Comparison of ENCODE assay signal across 36 cellular contexts in genomic region chr18:11607897-11608296, GRCh38. TPM values are rescaled to one million over a fixed set of nuclear protein-coding genes. Genes with fewer than 3 reads are reported as not detected.
DNase-seq lines count a peak whose midpoint lies in the region; TF ChIP-seq lines count a peak whose summit lies in the region.
"Had no signal": no experiment of that assay in that cellular context is flagged by ENCODE, and none has a peak within 500 bp of the region (broad histone marks: within the 10 kb centered on the region; RNA-seq: fewer than 3 reads in every experiment).

No MANE protein-coding gene starts in this region.

- no peaks in the 10 kb centered on the region for H3K4me1 ChIP-seq in neural progenitor cell
- H3K4me1 ChIP-seq: BE2C, breast epithelium, foreskin keratinocyte, heart left ventricle, SJCRH30, spleen, testis had no signal

- no peaks in the 10 kb centered on the region for H3K9me3 ChIP-seq in neural progenitor cell (ENCODE audit: low read depth)
- H3K9me3 ChIP-seq: BE2C, breast epithelium, heart left ventricle, SJCRH30, testis had no signal

- no peak overlapping the region for H2AFZ ChIP-seq in neural progenitor cell (replicated peaks)

- H3K4me3 ChIP-seq in AG10803 (ENCODE audit: low read length) (no peak overlapping the region), epithelial cell of proximal tubule (ENCODE audit: low read depth, low read length) (no peak overlapping the region), neural progenitor cell (no peak overlapping the region)
- H3K4me3 ChIP-seq: breast epithelium, coronary artery, GM12878, heart left ventricle, SJCRH30, spleen, testis had no signal

- H4K20me1 ChIP-seq in neural progenitor cell (ENCODE audit: low read depth) = no peaks in the 10 kb centered on the region

- H3K4me2 ChIP-seq in neural progenitor cell = no peak overlapping the region

- H3F3A ChIP-seq in neural progenitor cell (ENCODE audit: low read depth) = no peaks in the 10 kb centered on the region

- H3K4me1 Mint-ChIP-seq in neural progenitor cell (peaks cover 2% of the 10 kb centered on the region), type B pancreatic cell (ENCODE audit: unreplicated experiment) (no peaks in the 10 kb centered on the region)
- H3K4me1 Mint-ChIP-seq: activated T-helper 17 cell treated with anti-CD3 and anti-CD28 coated beads, Interleukin-2, amount 50 U/mL, for 72 hours; natural killer cell had no signal

- no peak for TF ChIP-seq CTCF in AG10803 (conservative IDR thresholded peaks at IDR 0.05; ENCODE audit: low read length)
- no peak for TF ChIP-seq CTCF in epithelial cell of proximal tubule (conservative IDR thresholded peaks at IDR 0.05; ENCODE audit: low read depth, low read length)
- no peak for TF ChIP-seq CTCF in neural progenitor cell (IDR thresholded peaks at IDR 0.05)
- TF ChIP-seq CTCF in type B pancreatic cell (conservative IDR thresholded peaks at IDR 0.05) = no peak

- H3K36me3 Mint-ChIP-seq in neural progenitor cell = no peaks in the 10 kb centered on the region
- H3K36me3 Mint-ChIP-seq in type B pancreatic cell = no peaks in the 10 kb centered on the region
- H3K36me3 Mint-ChIP-seq: CD8-positive, alpha-beta T cell; natural killer cell had no signal

- no peak overlapping the region for H3K27ac ChIP-seq in neural progenitor cell
- H3K27ac ChIP-seq: breast epithelium, coronary artery, foreskin keratinocyte, heart left ventricle, HL-60, SJCRH30, spleen, testis had no signal

- no peaks in the 10 kb centered on the region for H3K27me3 ChIP-seq in neural progenitor cell
- H3K27me3 ChIP-seq: BE2C, breast epithelium, foreskin keratinocyte, SJCRH30, spleen, testis had no signal

- peak; percentile 0 for DNase-seq in AG10803 (ENCODE audit: low read depth)
- peak; percentile 21 for DNase-seq in OCI-M1 (lab: John Stamatoyannopoulos, UW)
- peak; percentile 4 for DNase-seq in epithelial cell of proximal tubule (ENCODE audit: low read depth)
- peak; percentile 11 for DNase-seq in neural progenitor cell (ENCODE audit: low spot score)
- no peak for DNase-seq in NCI-H1417 (lab: John Stamatoyannopoulos, UW)
- no peak for DNase-seq in type B pancreatic cell (ENCODE audit: extremely low spot score, unreplicated experiment)
- no peak for DNase-seq in DMS153 (lab: John Stamatoyannopoulos, UW)
- no peak for DNase-seq in cerebellar cortex (ENCODE audit: low spot score)
- DNase-seq: activated naive CD4-positive, alpha-beta T cell treated with anti-CD3 and anti-CD28 coated beads, Interleukin-2, amount 50 U/mL, for 16 hours; BE2C; CD8-positive, alpha-beta T cell; foreskin keratinocyte; H9; heart left ventricle; Karpas-422; kidney glomerular epithelial cell; natural killer cell; NCI-H1436 treated with DMSO at 0.1 percent for 48 hours; NCI-H2107; NCI-H748 treated with DMSO at 0.1 percent for 48 hours; SJCRH30; spleen; stimulated activated CD8-positive, alpha-beta memory T cell treated with anti-CD3 and anti-CD28 coated beads, Interleukin-4, amount 100 ng/mL, for 48 hours; T-helper 9 cell; testis had no signal

- no peaks in the 10 kb centered on the region for H3K79me2 ChIP-seq in neural progenitor cell (ENCODE audit: low read depth)

- H3K9me3 Mint-ChIP-seq in neural progenitor cell (no peaks in the 10 kb centered on the region), type B pancreatic cell (no peaks in the 10 kb centered on the region)
- H3K9me3 Mint-ChIP-seq: activated T-helper 17 cell treated with anti-CD3 and anti-CD28 coated beads, Interleukin-2, amount 50 U/mL, for 72 hours; CD8-positive, alpha-beta T cell; natural killer cell; stimulated activated naive CD8-positive, alpha-beta T cell treated with anti-CD3 and anti-CD28 coated beads, Interleukin-15, Interleukin-2, amounts not matched to agents 100 ng/mL and 50 ng/mL, for 24 hours had no signal

- H3K36me3 ChIP-seq in neural progenitor cell = no peaks in the 10 kb centered on the region
- H3K36me3 ChIP-seq: BE2C, breast epithelium, heart left ventricle, SJCRH30, spleen had no signal

- no peak overlapping the region for H3K9ac ChIP-seq in neural progenitor cell

- H3K27me3 Mint-ChIP-seq in neural progenitor cell (ENCODE audit: insufficient read depth, low read depth) (no peaks in the 10 kb centered on the region), type B pancreatic cell (peaks cover 3% of the 10 kb centered on the region)

- H3K27ac Mint-ChIP-seq in neural progenitor cell (no peak overlapping the region), type B pancreatic cell (no peak overlapping the region)
- H3K27ac Mint-ChIP-seq: activated T-helper 17 cell treated with anti-CD3 and anti-CD28 coated beads, Interleukin-2, amount 50 U/mL, for 72 hours; CD8-positive, alpha-beta T cell; natural killer cell; stimulated activated naive CD8-positive, alpha-beta T cell treated with anti-CD3 and anti-CD28 coated beads, Interleukin-15, Interleukin-2, amounts not matched to agents 100 ng/mL and 50 ng/mL, for 24 hours had no signal

- H3K4me3 Mint-ChIP-seq in neural progenitor cell (no peak overlapping the region), type B pancreatic cell (no peak overlapping the region)
- H3K4me3 Mint-ChIP-seq: activated T-helper 17 cell treated with anti-CD3 and anti-CD28 coated beads, Interleukin-2, amount 50 U/mL, for 72 hours; CD8-positive, alpha-beta T cell; H9; natural killer cell; stimulated activated naive CD8-positive, alpha-beta T cell treated with anti-CD3 and anti-CD28 coated beads, Interleukin-15, Interleukin-2, amounts not matched to agents 100 ng/mL and 50 ng/mL, for 24 hours had no signal

RNA-seq across cellular contexts. Expression of gene SLC35G4, which starts 1.5 kb away (rescaled TPM):
- not detected in 2 replicates for total RNA-seq in epithelial cell of proximal tubule
- total RNA-seq in neural progenitor cell (ENCODE audit: low replicate concordance) = not detected in 2 replicates
- total RNA-seq in type B pancreatic cell (ENCODE audit: low replicate concordance) = not detected in 2 replicates
- total RNA-seq: activated T-helper 17 cell treated with anti-CD3 and anti-CD28 coated beads, Interleukin-2, amount 50 U/mL, for 72 hours; breast epithelium; CD8-positive, alpha-beta T cell; esophagus mucosa; foreskin keratinocyte; GM12878; H9; heart left ventricle; lower leg skin; mononuclear cell; natural killer cell; omental fat pad; RPMI7951; SJCRH30; spleen; testis had no signal

Comparison
In these comparisons a context has a peak if more than half of its experiments do, and no peak if none do; other contexts are left out.
1. DNase-seq: peak in AG10803 (single experiment), OCI-M1 (single experiment), epithelial cell of proximal tubule (single experiment) and neural progenitor cell (single experiment); none in NCI-H1417 (0 of 3), type B pancreatic cell (single experiment), DMS153 (single experiment) and cerebellar cortex (single experiment).